ENCODE assay signal across 8 cellular contexts in the genomic region with DNA sequence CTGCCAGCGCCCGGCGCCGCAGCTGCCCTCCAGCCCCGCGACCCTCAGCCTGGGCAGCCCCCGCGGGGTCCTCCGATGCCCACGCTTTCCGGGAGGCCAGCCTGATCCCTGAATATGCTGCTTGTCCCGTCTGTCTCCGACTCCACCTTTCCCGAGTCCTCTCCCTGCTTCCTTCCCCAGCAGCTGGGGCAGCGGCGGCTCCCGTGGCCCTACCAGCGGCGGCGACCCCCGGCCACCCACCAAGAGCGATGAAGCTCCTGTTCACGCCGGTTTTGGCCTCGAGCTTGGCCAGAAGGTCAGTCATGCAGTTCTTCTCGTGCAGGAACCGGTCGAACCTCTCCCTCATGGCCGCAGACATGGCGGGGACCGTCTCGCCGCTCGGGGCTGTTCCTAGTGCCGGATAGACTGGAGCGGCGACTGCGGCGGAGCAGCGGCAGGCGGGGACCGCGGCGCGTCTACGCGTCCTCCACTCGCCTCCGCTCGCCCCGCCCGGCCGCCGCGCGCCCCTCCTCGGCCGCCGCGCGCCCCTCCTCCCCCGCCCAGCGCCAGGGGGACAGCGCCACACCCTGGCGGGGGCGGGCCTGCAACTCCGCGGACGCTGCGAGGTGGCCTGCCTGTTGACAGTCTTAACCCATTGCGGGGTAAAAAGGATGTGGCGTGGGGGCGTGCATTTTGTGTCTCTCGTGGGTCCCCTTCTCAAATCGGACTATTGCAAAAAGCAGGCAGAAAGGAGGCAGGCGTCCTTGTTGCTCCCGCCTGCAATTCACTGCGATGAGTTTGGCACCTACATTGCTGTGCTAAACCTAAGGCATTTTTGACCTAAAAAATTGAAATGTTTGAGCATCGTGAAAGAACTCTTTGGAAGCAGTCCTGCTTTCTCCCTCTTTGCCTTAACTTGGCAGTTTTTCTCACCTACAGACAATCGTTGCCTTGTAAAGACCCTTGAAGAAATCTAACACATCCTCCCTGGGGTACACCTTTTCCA. TPM values are rescaled to one million over a fixed set of nuclear protein-coding genes. Genes with fewer than 3 reads are reported as not detected.
DNase-seq lines count a peak whose midpoint lies in the region; ATAC-seq, FAIRE-seq and TF ChIP-seq lines count a peak whose summit lies in the region.

Gene REEP5, minus strand, starts transcription at position 395 of the 985 bp plus-strand sequence. Its CDS starts 37 bp downstream, at position 358.

- peak within 1 kb of the TSS; percentile 88 for H2AFZ ChIP-seq in OCI-LY7 (ENCODE audit: low read length)

- H3K27me3 ChIP-seq in HUES6 (ENCODE audit: control insufficient read depth, insufficient read depth, low read length) (peaks cover 13% of the 10 kb centered on the region; the same call in 1 of the 2 replicates), mucosa of rectum (ENCODE audit: control insufficient read depth in 2 of 2, insufficient read depth in 2 of 2, low read length in 2 of 2) (no peaks in the 10 kb centered on the region)

- FAIRE-seq in D721Med (lab: Jason Lieb, UNC) = no peak

- no TSS peak for BruUV-seq in OCI-LY7 (replicated peaks; lab: Mats Ljungman, UMichigan)

- TF ChIP-seq CTCF in D721Med (IDR thresholded peaks at IDR 0.05; ENCODE audit: insufficient read depth, missing control alignments) (peak; percentile 77), OCI-LY7 (conservative IDR thresholded peaks at IDR 0.05; ENCODE audit: low read length) (peak; percentile 82)

- H3K9me3 ChIP-seq in HUES6 (ENCODE audit: control insufficient read depth, insufficient read depth, low read depth, low read length) = no peaks in the 10 kb centered on the region
- peaks cover 6% of the 10 kb centered on the region; the same call in 1 of the 2 replicates for H3K9me3 ChIP-seq in OCI-LY7 (ENCODE audit: low read length)
- H3K9me3 ChIP-seq in mucosa of rectum (ENCODE audit: control insufficient read depth in 2 of 2, low read length in 2 of 2) = no peaks in the 10 kb centered on the region

- CTCF ChIA-PET in OCI-LY7 (lab: Charles Lee; ENCODE audit: unreplicated experiment) = interaction anchor here (0.6 to 1.0 kb wide), 4 partner anchors 9 to 230 kb away, joined by 3 read pairs; no protein-coding TSS in a partner anchor

- H3K9me2 ChIP-seq in OCI-LY7 (ENCODE audit: insufficient read depth, low read length) = no peaks in the 10 kb centered on the region

- H3K9ac ChIP-seq in HUES6 (ENCODE audit: low read length) (peak within 1 kb of the TSS; percentile 98), mucosa of rectum (ENCODE audit: low read depth in 1 of 2, low read length in 2 of 2) (peak within 1 kb of the TSS; percentile 95 to 98)

- ATAC-seq in GM21390 (IDR thresholded peaks at IDR 0.05; ENCODE audit: unreplicated experiment) = peak; percentile 56

- POLR2A ChIA-PET in OCI-LY7 (lab: Charles Lee) = interaction anchor here (0.6 to 4.4 kb wide), 13 partner anchors 9 to 601 kb away, joined by 3 to 20 read pairs (median 3); partner anchors contain the start of genes DCP2 and SRP19

- H4K20me1 ChIP-seq in OCI-LY7 (ENCODE audit: insufficient read depth, low read length) = peaks cover 4% of the 10 kb centered on the region; the same call in 1 of the 2 replicates

- DNase-seq in D721Med (ENCODE audit: insufficient read length, low spot score) (peak; percentile 65), OCI-LY7 (ENCODE audit: low spot score) (peak; percentile 90), activated T-cell treated with anti-CD3 and anti-CD28 coated beads for 4 hours (peak; percentile 70), epithelial cell of prostate (ENCODE audit: low read depth, low spot score) (no peak)
- peak; percentile 61 to 70 for DNase-seq in stimulated activated CD8-positive, alpha-beta memory T cell treated with anti-CD3 and anti-CD28 coated beads, Interleukin-7, amount 100 ng/mL, for 1 hour (ENCODE audit: low read depth in 2 of 2)

- peaks cover 20% of the 10 kb centered on the region; the same call in 1 of the 2 replicates for H3K79me2 ChIP-seq in OCI-LY7 (ENCODE audit: insufficient read depth, low read depth, low read length)

- H3K36me3 ChIP-seq in HUES6 (ENCODE audit: control insufficient read depth, insufficient read depth, low read length) (peaks cover 24% of the 10 kb centered on the region), OCI-LY7 (ENCODE audit: insufficient read depth, low read length) (peaks cover 31% of the 10 kb centered on the region), mucosa of rectum (ENCODE audit: control insufficient read depth in 2 of 2, insufficient read depth in 2 of 2, low read length in 2 of 2) (peaks cover 11% of the 10 kb centered on the region in 2 donors)

- peak within 1 kb of the TSS; percentile 98 for H3K4me3 ChIP-seq in HUES6 (ENCODE audit: low read depth, low read length)
- peak within 1 kb of the TSS; percentile 85 for H3K4me3 ChIP-seq in OCI-LY7 (ENCODE audit: low read depth, low read length, poor library complexity, severe bottlenecking)
- peak within 1 kb of the TSS; percentile 81 to 98 for H3K4me3 ChIP-seq in mucosa of rectum (ENCODE audit: low read length in 2 of 2)

- H3K4me2 ChIP-seq in OCI-LY7 (ENCODE audit: low read length) = peak within 1 kb of the TSS; percentile 91

- H3K4me1 ChIP-seq in HUES6 (ENCODE audit: control insufficient read depth, insufficient read depth, low read length) = peaks cover 5% of the 10 kb centered on the region; the same call in 1 of the 2 replicates
- H3K4me1 ChIP-seq in OCI-LY7 (ENCODE audit: insufficient read depth, low read length, poor library complexity, severe bottlenecking) = peaks cover 70% of the 10 kb centered on the region
- peaks cover 14 to 26% of the 10 kb centered on the region in 2 donors for H3K4me1 ChIP-seq in mucosa of rectum (ENCODE audit: control insufficient read depth in 2 of 2, insufficient read depth in 2 of 2, low read length in 2 of 2)

- peak within 1 kb of the TSS; percentile 69; the same call in 1 of the 2 replicates for H3K27ac ChIP-seq in HUES6 (ENCODE audit: low read depth, low read length)
- H3K27ac ChIP-seq in OCI-LY7 (ENCODE audit: low read depth, low read length, poor library complexity, severe bottlenecking) = peak within 1 kb of the TSS; percentile 92
- H3K27ac ChIP-seq in epithelial cell of prostate = peak within 1 kb of the TSS; percentile 65
- peak within 1 kb of the TSS; percentile 91 to 94 for H3K27ac ChIP-seq in mucosa of rectum (ENCODE audit: low read depth in 2 of 2, low read length in 2 of 2)

- intact Hi-C loops in OCI-LY7 (cut with micrococcal nuclease; ENCODE audit: unreplicated experiment) = loop anchor here (1.0 to 10.0 kb wide), 5 partner anchors 54 to 600 kb away; partner anchors contain the start of genes DCP2 and SRP19

RNA-seq across cellular contexts. Expression of gene REEP5, which starts in this region (rescaled TPM):
- 20.9 and 25.5 TPM in 2 replicates for total RNA-seq in OCI-LY7 (2014; rRNA removed; shearing (Covaris generic))
- 29.5 and 32.0 TPM in 2 replicates for total RNA-seq in OCI-LY7 (2022)
